Comparison of ENCODE assay signal across 8 cellular contexts in genomic region chr6:70166088-70166958, GRCh38.
DNase-seq lines count a peak whose midpoint lies in the region; ATAC-seq and TF ChIP-seq lines count a peak whose summit lies in the region.

No MANE protein-coding gene starts in this region.

- H4K20me1 ChIP-seq in OCI-LY1 (ENCODE audit: insufficient read depth, low read length), result no peaks in the 10 kb centered on the region

- H3K79me2 ChIP-seq in OCI-LY1 (ENCODE audit: insufficient read depth, low read length), result no peaks in the 10 kb centered on the region

- H3K9me3 ChIP-seq in OCI-LY1 (ENCODE audit: low read length) (no peaks in the 10 kb centered on the region), body of pancreas (no peaks in the 10 kb centered on the region)

- TF ChIP-seq CTCF in OCI-LY1 (IDR thresholded peaks at IDR 0.05; ENCODE audit: low read length) (peak; percentile 67), body of pancreas (IDR thresholded peaks at IDR 0.05) (peak; percentile 63 to 91 (median 77))

- no peaks in the 10 kb centered on the region for H3K36me3 ChIP-seq in OCI-LY1 (ENCODE audit: insufficient read depth, low read length)
- no peaks in the 10 kb centered on the region for H3K36me3 ChIP-seq in body of pancreas (replicated peaks in 1 of 2; ENCODE audit: insufficient read depth in 1 of 2, low read depth in 2 of 2)

- no peak for TF ChIP-seq POLR2A in body of pancreas (IDR thresholded peaks at IDR 0.05)

- ATAC-seq in GM19324 (IDR thresholded peaks at IDR 0.05; ENCODE audit: low FRiP score, unreplicated experiment), result peak; percentile 85
- peak; percentile 90 for ATAC-seq in HG03342 (IDR thresholded peaks at IDR 0.05; ENCODE audit: unreplicated experiment)
- ATAC-seq in body of pancreas, result peak; percentile 92

- no peak overlapping the region for H2AFZ ChIP-seq in OCI-LY1 (ENCODE audit: low read length)

- H3K9me2 ChIP-seq in OCI-LY1 (ENCODE audit: low read depth, low read length), result no peaks in the 10 kb centered on the region

- H3K4me2 ChIP-seq in OCI-LY1 (ENCODE audit: low read length), result no peak overlapping the region

- H3K27ac ChIP-seq in OCI-LY1 (ENCODE audit: low read depth, low read length, poor library complexity, severe bottlenecking) (no peak overlapping the region), body of pancreas (peak overlapping the region in 1 of 4 donors; percentile 30)

- H3K4me1 ChIP-seq in OCI-LY1 (ENCODE audit: insufficient read depth, low read length, severe bottlenecking) (no peaks in the 10 kb centered on the region), body of pancreas (peaks cover 30% of the 10 kb centered on the region)

- no peak overlapping the region for H3K4me3 ChIP-seq in OCI-LY1 (ENCODE audit: low read depth, low read length, poor library complexity, severe bottlenecking)
- H3K4me3 ChIP-seq in body of pancreas, result no peak overlapping the region

- H3K9ac ChIP-seq in OCI-LY1 (ENCODE audit: low read length), result no peak overlapping the region

- 4 to 6% methylated on average over 24 of the region's 24 CpGs for WGBS in body of pancreas, 2 donors

- peak; percentile 7 for DNase-seq in DMS153 (lab: John Stamatoyannopoulos, UW)
- DNase-seq in body of pancreas, result peak; percentile 70 to 79 (median 74)
- DNase-seq in inferior parietal cortex (ENCODE audit: extremely low spot score), result peak; percentile 69
- peak; percentile 37 to 38 for DNase-seq in stimulated activated CD4-positive, alpha-beta T cell treated with anti-CD3 and anti-CD28 coated beads, Interleukin-2, amount 100 ng/mL, for 48 hours
- no peak for DNase-seq in activated gamma-delta T cell treated with Interleukin-2 at 50 U/mL for 16 hours

- no peaks in the 10 kb centered on the region for H3K27me3 ChIP-seq in OCI-LY1 (ENCODE audit: insufficient read depth, low read length)
- H3K27me3 ChIP-seq in body of pancreas, result no peaks in the 10 kb centered on the region

- intact Hi-C loops in body of pancreas (cut with DNase I), result no loop called here

- no peaks in the 10 kb centered on the region for H3F3A ChIP-seq in OCI-LY1 (ENCODE audit: insufficient read depth, low read length)
